Comparison of ENCODE assay signal across 20 cellular contexts in genomic region chr11:20634044-20634443, GRCh38. TPM values are rescaled to one million over a fixed set of nuclear protein-coding genes. Genes with fewer than 3 reads are reported as not detected.
DNase-seq lines count a peak whose midpoint lies in the region; ATAC-seq and TF ChIP-seq lines count a peak whose summit lies in the region.
"Had no signal": no experiment of that assay in that cellular context is flagged by ENCODE, and none has a peak within 500 bp of the region (broad histone marks: within the 10 kb centered on the region; RNA-seq: fewer than 3 reads in every experiment).

No MANE protein-coding gene starts in this region.

- no peak overlapping the region for H3K27ac ChIP-seq in OCI-LY3 (ENCODE audit: low read length)
- H3K27ac ChIP-seq: prostate gland, testis had no signal

- no peaks in the 10 kb centered on the region for H3K79me2 ChIP-seq in OCI-LY3 (ENCODE audit: low read length)

- ATAC-seq in esophagus mucosa, result peak; percentile 39
- ATAC-seq in GM21619 (IDR thresholded peaks at IDR 0.05; ENCODE audit: unreplicated experiment), result no peak
- ATAC-seq in GM19035 (IDR thresholded peaks at IDR 0.05; ENCODE audit: unreplicated experiment), result no peak
- ATAC-seq: activated CD8-positive, alpha-beta memory T cell treated with anti-CD3 and anti-CD28 coated beads, Interleukin-2, amount 10 ng/mL, durations not matched to agents 7 days and 5 days; naive thymus-derived CD4-positive, alpha-beta T cell had no signal

- no peaks in the 10 kb centered on the region for H3K9me3 ChIP-seq in BE2C
- H3K9me3 ChIP-seq in OCI-LY3 (ENCODE audit: insufficient read depth, low read length), result no peaks in the 10 kb centered on the region
- H3K9me3 ChIP-seq: prostate gland, testis had no signal

- H3K27me3 ChIP-seq in BE2C, result no peaks in the 10 kb centered on the region
- H3K27me3 ChIP-seq in OCI-LY3 (ENCODE audit: low read depth, low read length), result no peaks in the 10 kb centered on the region
- H3K27me3 ChIP-seq: testis had no signal

- TF ChIP-seq CTCF in BE2C (IDR thresholded peaks at IDR 0.05; ENCODE audit: low read depth, low read length), result peak; percentile 50
- peak; percentile 3 for TF ChIP-seq CTCF in GM10266 (IDR thresholded peaks at IDR 0.05; ENCODE audit: control insufficient read depth, insufficient read depth, low read depth, missing control alignments)
- TF ChIP-seq CTCF in OCI-LY3 (IDR thresholded peaks at IDR 0.05; ENCODE audit: low read depth, low read length), result 0 out of 2 replicates have a peak, but pooled peaks have one; percentile 8

- no peak overlapping the region for H3K9ac ChIP-seq in OCI-LY3 (ENCODE audit: low read length)

- no peak overlapping the region for H3K4me2 ChIP-seq in OCI-LY3 (ENCODE audit: low read length)

- no peaks in the 10 kb centered on the region for H3K36me3 ChIP-seq in BE2C
- H3K36me3 ChIP-seq in OCI-LY3 (replicated peaks; ENCODE audit: low read depth, low read length), result no peaks in the 10 kb centered on the region
- H3K36me3 ChIP-seq: prostate gland had no signal

- DNase-seq in BE2C (no peak), GM10266 (ENCODE audit: extremely low spot score) (no peak), H4 (ENCODE audit: low spot score) (no peak)
- DNase-seq: activated CD8-positive, alpha-beta memory T cell treated with anti-CD3 and anti-CD28 coated beads, Interleukin-2, amount 10 ng/mL, durations not matched to agents 7 days and 5 days; activated effector memory CD4-positive, alpha-beta T cell treated with Interleukin-2 at 50 U/mL for 16 hours; amygdala; foreskin melanocyte; Kasumi-1; naive thymus-derived CD4-positive, alpha-beta T cell; NCI-H1930; NCI-H526 treated with DMSO at 0.1 percent for 48 hours; small intestine; testis had no signal

- H4K20me1 ChIP-seq in OCI-LY3 (ENCODE audit: insufficient read depth, low read length), result no peaks in the 10 kb centered on the region

- no peak overlapping the region for H2AFZ ChIP-seq in OCI-LY3 (ENCODE audit: low read depth, low read length)

- H3K4me1 ChIP-seq in BE2C (no peaks in the 10 kb centered on the region), OCI-LY3 (ENCODE audit: low read length) (no peaks in the 10 kb centered on the region)
- H3K4me1 ChIP-seq: prostate gland, testis had no signal

- H3K4me3 ChIP-seq in BE2C (ENCODE audit: low read depth, low read length) (no peak overlapping the region), OCI-LY3 (ENCODE audit: low read length) (no peak overlapping the region)
- H3K4me3 ChIP-seq: lung, prostate gland, testis had no signal

RNA-seq across cellular contexts. Expression of gene SLC6A5, which starts 34.6 kb away (rescaled TPM):
- polyA plus RNA-seq in BE2C (2012; ENCODE audit: insufficient read depth, insufficient read length, low read depth), result 0.23 TPM
- not detected for total RNA-seq in esophagus mucosa
- total RNA-seq in H4 (2014; rRNA removed; shearing (Covaris generic)), result not detected in 2 replicates
- total RNA-seq: activated CD8-positive, alpha-beta memory T cell treated with anti-CD3 and anti-CD28 coated beads, Interleukin-2, amount 10 ng/mL, durations not matched to agents 7 days and 5 days; lung; naive thymus-derived CD4-positive, alpha-beta T cell; T-helper 1 cell treated with Interleukin-12 subunit alpha and Interleukin-12 subunit beta and Interleukin-4 antibody, amounts not matched to agents 30 ng/mL and 1 ng/mL, for 36 hours had no signal
- polyA plus RNA-seq: lung; naive thymus-derived CD4-positive, alpha-beta T cell had no signal

RNA-seq across cellular contexts. Expression of gene NELL1, which starts 35.3 kb away (rescaled TPM):
- 17.8 TPM for polyA plus RNA-seq in BE2C (2012; ENCODE audit: insufficient read depth, insufficient read length, low read depth)
- total RNA-seq in esophagus mucosa, result not detected
- total RNA-seq in H4 (2014; rRNA removed; shearing (Covaris generic)), result 0.02 and 0.66 TPM in 2 replicates
- total RNA-seq: activated CD8-positive, alpha-beta memory T cell treated with anti-CD3 and anti-CD28 coated beads, Interleukin-2, amount 10 ng/mL, durations not matched to agents 7 days and 5 days; naive thymus-derived CD4-positive, alpha-beta T cell; T-helper 1 cell treated with Interleukin-12 subunit alpha and Interleukin-12 subunit beta and Interleukin-4 antibody, amounts not matched to agents 30 ng/mL and 1 ng/mL, for 36 hours had no signal
- polyA plus RNA-seq: naive thymus-derived CD4-positive, alpha-beta T cell had no signal
